In the genomic region with DNA sequence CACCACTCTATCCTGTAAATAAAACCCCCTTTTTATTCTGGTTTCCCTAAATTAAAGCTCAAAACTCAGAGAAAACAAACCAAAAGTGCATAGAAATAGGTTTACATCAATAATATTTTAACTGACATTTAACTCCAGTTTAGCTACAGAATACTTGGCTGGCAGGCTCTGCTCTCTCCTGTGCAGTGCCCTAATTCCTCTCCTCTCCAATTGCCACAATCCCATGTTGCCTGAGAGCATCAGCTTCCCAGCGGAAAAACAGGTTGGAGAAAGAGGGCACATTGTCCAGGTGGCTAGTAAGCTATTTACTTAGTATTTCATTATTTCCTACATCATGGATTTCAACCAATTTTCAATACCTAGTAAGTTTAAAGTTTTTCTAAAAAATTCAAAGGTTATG, we compare ENCODE assay signal across 27 cellular contexts. TPM values are rescaled to one million over a fixed set of nuclear protein-coding genes. Genes with fewer than 3 reads are reported as not detected.
DNase-seq lines count a peak whose midpoint lies in the region; ATAC-seq and TF ChIP-seq lines count a peak whose summit lies in the region.
"Had no signal": no experiment of that assay in that cellular context is flagged by ENCODE, and none has a peak within 500 bp of the region (broad histone marks: within the 10 kb centered on the region; RNA-seq: fewer than 3 reads in every experiment).

No MANE protein-coding gene starts in this region.

- no peaks in the 10 kb centered on the region for H3K9me2 ChIP-seq in GM23338 (ENCODE audit: insufficient read depth)

- no peaks in the 10 kb centered on the region for H3K27me3 ChIP-seq in GM23338 (ENCODE audit: insufficient read depth)
- H3K27me3 ChIP-seq: BLaER1 had no signal

- H3K4me1 Mint-ChIP-seq in GM23338: peaks cover 29% of the 10 kb centered on the region
- H3K4me1 Mint-ChIP-seq: CD4-positive, CD25-positive, alpha-beta regulatory T cell had no signal

- no peaks in the 10 kb centered on the region for H3K9me3 Mint-ChIP-seq in GM23338
- H3K9me3 Mint-ChIP-seq: HFFc6 had no signal

- no peak overlapping the region for H3K4me3 ChIP-seq in GM23338
- H3K4me3 ChIP-seq: BLaER1, GM12878, GM23248, HAP-1 had no signal

- ATAC-seq in GM23338: peak; percentile 78
- no peak for ATAC-seq in GM19324 (IDR thresholded peaks at IDR 0.05; ENCODE audit: low FRiP score, unreplicated experiment)
- ATAC-seq in GM18505 (IDR thresholded peaks at IDR 0.05; ENCODE audit: unreplicated experiment): no peak
- ATAC-seq: GM12878, HepG2 had no signal

- H3K36me3 ChIP-seq in GM23338 (ENCODE audit: insufficient read depth): no peaks in the 10 kb centered on the region
- H3K36me3 ChIP-seq: BLaER1, HAP-1 had no signal

- H3K4me1 ChIP-seq in GM23338 (ENCODE audit: insufficient read depth): peaks cover 19% of the 10 kb centered on the region
- H3K4me1 ChIP-seq: BLaER1 had no signal

- H3K27ac ChIP-seq in GM23338 (ENCODE audit: low read depth) (no peak overlapping the region; the same call in 1 of the 2 replicates), VCaP (peak overlapping the region; percentile 79)
- H3K27ac ChIP-seq: BLaER1, GM23248 had no signal

- no peak overlapping the region for H2AFZ ChIP-seq in GM23338
- H2AFZ ChIP-seq: GM23248 had no signal

- H3K36me3 Mint-ChIP-seq in GM23338 (ENCODE audit: low read depth): no peaks in the 10 kb centered on the region
- H3K36me3 Mint-ChIP-seq: CD4-positive, CD25-positive, alpha-beta regulatory T cell had no signal

- H3F3A ChIP-seq in GM23338 (replicated peaks; ENCODE audit: low read depth): no peaks in the 10 kb centered on the region

- DNase-seq in NCI-H510A treated with DMSO at 0.1 percent for 48 hours (lab: John Stamatoyannopoulos, UW) (peak; percentile 11), NCI-H510A (lab: John Stamatoyannopoulos, UW) (no peak), GM23338 (ENCODE audit: low spot score) (no peak), MV-4-11 (lab: John Stamatoyannopoulos, UW) (no peak)
- DNase-seq: CD4-positive, CD25-positive, alpha-beta regulatory T cell; GDM1; HFFc6; Karpas-422; NCI-H1092 treated with DMSO at 0.1 percent for 48 hours; NCI-H1436; NCI-H187; NCI-H2081 treated with DMSO at 0.1 percent for 48 hours; NCI-H226; NCI-H524; NCI-H774; Right ventricle myocardium superior; RPMI8226 had no signal

- H3K4me3 Mint-ChIP-seq in GM23338: no peak overlapping the region
- H3K4me3 Mint-ChIP-seq: CD4-positive, CD25-positive, alpha-beta regulatory T cell; HFFc6 had no signal

- no peaks in the 10 kb centered on the region for H4K20me1 ChIP-seq in GM23338 (replicated peaks; ENCODE audit: insufficient read depth)
- H4K20me1 ChIP-seq: BLaER1 had no signal

- no peak for TF ChIP-seq POLR2A in GM18505 (IDR thresholded peaks at IDR 0.05; ENCODE audit: borderline replicate concordance, extremely low read depth, insufficient read depth, insufficient read length)

- no peaks in the 10 kb centered on the region for H3K27me3 Mint-ChIP-seq in GM23338 (ENCODE audit: insufficient read depth, low read depth, poor library complexity)
- H3K27me3 Mint-ChIP-seq: CD4-positive, CD25-positive, alpha-beta regulatory T cell had no signal

- TF ChIP-seq CTCF in GM23338 (conservative IDR thresholded peaks at IDR 0.05; ENCODE audit: low read depth in 2 of 2): no peak
- no peak for TF ChIP-seq CTCF in VCaP (conservative IDR thresholded peaks at IDR 0.05)

- H3K4me2 ChIP-seq in GM23338: peak overlapping the region; percentile 15; the same call in 1 of the 2 replicates
- H3K4me2 ChIP-seq: BLaER1 had no signal

- no peaks in the 10 kb centered on the region for H3K79me2 ChIP-seq in GM23338 (replicated peaks; ENCODE audit: insufficient read depth)

- no peak overlapping the region for H3K27ac Mint-ChIP-seq in GM23338
- H3K27ac Mint-ChIP-seq: CD4-positive, CD25-positive, alpha-beta regulatory T cell; HFFc6 had no signal

TF ChIP-seq in GM23338, 12 proteins besides CTCF, POLR2A, EP300 and RAD21 (continues in another document):
- TF ChIP-seq ZNF462 (CRISPR knock-in tag; IDR thresholded peaks at IDR 0.05) (no peak), ZNF331 (CRISPR knock-in tag; IDR thresholded peaks at IDR 0.05; ENCODE audit: low read depth) (no peak), ETS1 (IDR thresholded peaks at IDR 0.05) (no peak), POLR2AphosphoS5 (IDR thresholded peaks at IDR 0.05; ENCODE audit: low read depth) (no peak)

RNA-seq across cellular contexts. Expression of gene SEMA3E, which starts 8.7 kb away (rescaled TPM):
- total RNA-seq in GM23338 (2014; rRNA removed; shearing (Covaris generic)): 5.4 and 12.4 TPM in 2 replicates
- polyA plus RNA-seq in GM23338 (2016; fragmentation: Nextera tagmentation; extraction: Ambion mirVana): 15.4 and 15.7 TPM in 2 replicates
- total RNA-seq: CD4-positive, CD25-positive, alpha-beta regulatory T cell; HepG2; HFFc6; HT1080; T-helper 1 cell treated with Interleukin-12 subunit alpha and Interleukin-12 subunit beta and Interleukin-4 antibody, amounts not matched to agents 30 ng/mL and 1 ng/mL, for 36 hours had no signal
- polyA plus RNA-seq: CD4-positive, CD25-positive, alpha-beta regulatory T cell; HepG2 had no signal
